ENCODE assay signal across 10 cellular contexts in genomic region chr7:117873933-117874530, GRCh38. TPM values are rescaled to one million over a fixed set of nuclear protein-coding genes. Genes with fewer than 3 reads are reported as not detected.
DNase-seq lines count a peak whose midpoint lies in the region; ATAC-seq, FAIRE-seq and TF ChIP-seq lines count a peak whose summit lies in the region.
"Had no signal": no experiment of that assay in that cellular context is flagged by ENCODE, and none has a peak within 500 bp of the region (broad histone marks: within the 10 kb centered on the region; RNA-seq: fewer than 3 reads in every experiment).

No MANE protein-coding gene starts in this region.

- H3K9ac ChIP-seq in HUES48 (ENCODE audit: low read depth, low read length) = peak overlapping the region; percentile 62; the same call in 1 of the 2 replicates
- H3K9ac ChIP-seq in astrocyte (ENCODE audit: low read length) = peak overlapping the region; percentile 82
- H3K9ac ChIP-seq in smooth muscle cell (ENCODE audit: low read depth) = no peak overlapping the region

- H3K4me2 ChIP-seq in astrocyte (ENCODE audit: low read length) (peak overlapping the region; percentile 94), smooth muscle cell (peak overlapping the region; percentile 97)

- peak overlapping the region; percentile 78 for H2AFZ ChIP-seq in astrocyte (ENCODE audit: low read depth, low read length)
- H2AFZ ChIP-seq in smooth muscle cell (ENCODE audit: low read depth) = peak overlapping the region; percentile 73

- H3K79me2 ChIP-seq in astrocyte (ENCODE audit: insufficient read depth, low read length) (no peaks in the 10 kb centered on the region), smooth muscle cell (ENCODE audit: low read depth) (peaks cover 33% of the 10 kb centered on the region)

- H3K27me3 ChIP-seq in HUES48 (ENCODE audit: control insufficient read depth, insufficient read depth, low read length) (peaks cover 9% of the 10 kb centered on the region), astrocyte (ENCODE audit: insufficient read depth, low read length) (no peaks in the 10 kb centered on the region), smooth muscle cell (ENCODE audit: low read depth) (no peaks in the 10 kb centered on the region)

- H3K4me1 ChIP-seq in HUES48 (ENCODE audit: control insufficient read depth, insufficient read depth, low read length) = peaks cover 63% of the 10 kb centered on the region
- H3K4me1 ChIP-seq in astrocyte (ENCODE audit: insufficient read depth, low read length) = peaks cover 12% of the 10 kb centered on the region
- peaks cover 43% of the 10 kb centered on the region for H3K4me1 ChIP-seq in smooth muscle cell (ENCODE audit: low read depth)

- no peak overlapping the region for H3K27ac Mint-ChIP-seq in astrocyte (ENCODE audit: unreplicated experiment)

- no peaks in the 10 kb centered on the region for H4K20me1 ChIP-seq in astrocyte (ENCODE audit: insufficient read depth, low read length)
- no peaks in the 10 kb centered on the region for H4K20me1 ChIP-seq in smooth muscle cell (ENCODE audit: low read depth)

- WGBS in smooth muscle cell (ENCODE audit: low lambda C conversion rate) = 52% methylated on average over 10 of the region's 10 CpGs

- DNase-seq in astrocyte (ENCODE audit: low read depth) (no peak), inferior parietal cortex (ENCODE audit: extremely low spot score) (peak; percentile 60), smooth muscle cell (lab: John Stamatoyannopoulos, UW; ENCODE audit: unreplicated experiment) (no peak), 8988T (no peak), amniotic stem cell (lab: John Stamatoyannopoulos, UW) (no peak)

- H3K27ac ChIP-seq in HUES48 (ENCODE audit: low read depth, low read length) (peak overlapping the region; percentile 72), astrocyte (ENCODE audit: low read depth, low read length) (no peak overlapping the region), smooth muscle cell (ENCODE audit: low read depth) (no peak overlapping the region)

- no peaks in the 10 kb centered on the region for H3K36me3 Mint-ChIP-seq in astrocyte (ENCODE audit: low read depth, unreplicated experiment)

- peaks cover 1% of the 10 kb centered on the region for H3K4me1 Mint-ChIP-seq in astrocyte (ENCODE audit: low read depth, unreplicated experiment)

- H3K36me3 ChIP-seq in HUES48 (ENCODE audit: control insufficient read depth, insufficient read depth, low read length) (no peaks in the 10 kb centered on the region), astrocyte (ENCODE audit: insufficient read depth, low read length) (no peaks in the 10 kb centered on the region), smooth muscle cell (ENCODE audit: low read depth) (no peaks in the 10 kb centered on the region)

- H3K9me3 ChIP-seq in HUES48 (ENCODE audit: control insufficient read depth, insufficient read depth, low read length) (no peaks in the 10 kb centered on the region), astrocyte (ENCODE audit: insufficient read depth, low read depth, low read length) (no peaks in the 10 kb centered on the region), smooth muscle cell (replicated peaks; ENCODE audit: low read depth) (no peaks in the 10 kb centered on the region)

- ATAC-seq in GM18909 (IDR thresholded peaks at IDR 0.05; ENCODE audit: poor library complexity, unreplicated experiment) (no peak), GM21423 (IDR thresholded peaks at IDR 0.05; ENCODE audit: unreplicated experiment) (no peak)

- peak overlapping the region; percentile 95 for H3K4me3 ChIP-seq in HUES48 (ENCODE audit: low read depth, low read length)
- peak overlapping the region; percentile 73 for H3K4me3 ChIP-seq in astrocyte (ENCODE audit: insufficient read depth, low read depth, low read length)
- H3K4me3 ChIP-seq in smooth muscle cell = peak overlapping the region; percentile 81

- no peaks in the 10 kb centered on the region for H3K9me3 Mint-ChIP-seq in astrocyte (ENCODE audit: unreplicated experiment)

- peaks cover 2% of the 10 kb centered on the region for H3K27me3 Mint-ChIP-seq in astrocyte (ENCODE audit: low read depth, unreplicated experiment)

- TF ChIP-seq CTCF in astrocyte (IDR thresholded peaks at IDR 0.05; ENCODE audit: insufficient read depth, low read depth, low read length) (no peak), smooth muscle cell (IDR thresholded peaks at IDR 0.05; ENCODE audit: borderline replicate concordance, insufficient read depth, poor library complexity, severe bottlenecking) (no peak)

- FAIRE-seq in astrocyte (lab: Jason Lieb, UNC) = no peak
- FAIRE-seq: islet of Langerhans had no signal

- H3F3A ChIP-seq in smooth muscle cell (ENCODE audit: low read depth) = peaks cover 6% of the 10 kb centered on the region

- H3K4me3 Mint-ChIP-seq in astrocyte (ENCODE audit: unreplicated experiment) = peak overlapping the region; percentile 87

RNA-seq across cellular contexts. Expression of gene CTTNBP2, which starts 0.8 kb away (rescaled TPM):
- total RNA-seq in astrocyte (3.5 and 4.9 TPM in 2 replicates), smooth muscle cell (22.9 and 42.3 TPM in 2 replicates)
- polyA plus RNA-seq in smooth muscle cell = 4.8 and 22.3 TPM in 2 replicates
- total RNA-seq: activated CD8-positive, alpha-beta memory T cell treated with anti-CD3 and anti-CD28 coated beads for 36 hours had no signal
